Comparison of ENCODE assay signal across 1 cellular context in the genomic region with DNA sequence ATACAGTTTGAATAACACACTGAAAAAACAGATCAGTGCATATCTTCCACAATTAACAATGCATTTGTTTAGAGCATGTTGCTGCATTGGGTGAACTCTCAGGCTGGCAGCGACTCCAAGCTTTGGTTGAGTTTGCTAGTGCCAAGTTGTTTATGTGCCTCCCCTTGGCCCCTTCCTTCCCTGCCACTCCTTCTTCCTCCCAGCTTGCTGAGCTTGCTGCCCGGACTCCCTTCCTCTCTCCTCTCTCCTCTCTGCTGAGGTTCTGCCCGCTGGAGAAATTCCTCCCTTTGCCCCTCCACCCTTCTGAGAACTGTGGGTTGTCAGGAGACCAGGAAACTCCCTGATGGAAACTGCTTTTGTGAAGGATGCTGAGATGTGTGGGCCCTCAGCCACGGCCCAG.
TF ChIP-seq lines count a peak whose summit lies in the region.

No MANE protein-coding gene starts in this region.

TF ChIP-seq in WTC11, 78 proteins besides CTCF, POLR2A, EP300 and RAD21 (continued from another document):
- no peak for TF ChIP-seq SP1 (CRISPR knock-in tag; conservative IDR thresholded peaks at IDR 0.05)
